Comparison of ENCODE assay signal across 14 cellular contexts in the genomic region with DNA sequence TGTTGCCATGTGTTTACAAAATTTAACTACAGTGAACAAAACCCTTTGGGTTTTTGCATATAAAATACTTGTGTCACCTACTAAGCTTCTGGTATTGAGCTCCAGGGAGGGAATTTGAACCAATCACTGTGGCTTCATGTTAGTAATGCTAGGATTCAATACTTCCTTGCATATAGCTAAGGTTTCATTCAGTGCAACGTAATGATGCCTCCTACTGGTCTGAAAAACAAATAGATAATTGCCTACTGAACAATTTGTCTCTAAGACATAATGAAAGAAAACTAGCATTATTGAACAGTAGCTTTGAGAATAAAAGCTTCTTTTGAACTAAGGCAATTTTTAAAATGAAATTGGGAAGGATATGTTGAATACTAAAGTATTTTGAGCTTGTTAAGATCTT.
DNase-seq lines count a peak whose midpoint lies in the region; ATAC-seq and TF ChIP-seq lines count a peak whose summit lies in the region.
"Had no signal": no experiment of that assay in that cellular context is flagged by ENCODE, and none has a peak within 500 bp of the region (broad histone marks: within the 10 kb centered on the region; RNA-seq: fewer than 3 reads in every experiment).

No MANE protein-coding gene starts in this region.

- H3K27ac ChIP-seq in breast epithelium, result no peak overlapping the region

- intact Hi-C loops in MCF 10A (cut with micrococcal nuclease), result loop anchor here (1.0 kb wide), 1 partner anchor 448 kb away; no protein-coding TSS in a partner anchor
- intact Hi-C loops in breast epithelium (cut with DNase I; ENCODE audit: low total_unique reads), result no loop called here
- intact Hi-C loops in activated T-helper 2 cell treated with anti-CD3 and anti-CD28 coated beads, Interferon-gamma antibody, Interleukin-2, Interleukin-4, amounts not matched to agents 10 μg/mL and 5 μg/mL and 100 μg/mL, durations not matched to agents 14 hours and 24 hours and 36 hours (cut with micrococcal nuclease), result no loop called here

- no peak overlapping the region for H3K4me3 Mint-ChIP-seq in MCF 10A (ENCODE audit: unreplicated experiment)
- no peak overlapping the region for H3K4me3 Mint-ChIP-seq in activated T-helper 2 cell treated with anti-CD3 and anti-CD28 coated beads, Interferon-gamma antibody, Interleukin-2, Interleukin-4, amounts not matched to agents 10 μg/mL and 5 μg/mL and 100 μg/mL, durations not matched to agents 14 hours and 24 hours and 36 hours (ENCODE audit: low read depth)
- H3K4me3 Mint-ChIP-seq: B cell had no signal

- H3K27me3 ChIP-seq in breast epithelium, result no peaks in the 10 kb centered on the region

- no peaks in the 10 kb centered on the region for H3K4me1 Mint-ChIP-seq in MCF 10A (ENCODE audit: insufficient read depth, unreplicated experiment)
- no peaks in the 10 kb centered on the region for H3K4me1 Mint-ChIP-seq in activated T-helper 2 cell treated with anti-CD3 and anti-CD28 coated beads, Interferon-gamma antibody, Interleukin-2, Interleukin-4, amounts not matched to agents 10 μg/mL and 5 μg/mL and 100 μg/mL, durations not matched to agents 14 hours and 24 hours and 36 hours (ENCODE audit: low read depth)
- H3K4me1 Mint-ChIP-seq: B cell had no signal

- H3K27me3 Mint-ChIP-seq in MCF 10A (ENCODE audit: insufficient read depth, unreplicated experiment), result peaks cover 13% of the 10 kb centered on the region
- no peaks in the 10 kb centered on the region for H3K27me3 Mint-ChIP-seq in activated T-helper 2 cell treated with anti-CD3 and anti-CD28 coated beads, Interferon-gamma antibody, Interleukin-2, Interleukin-4, amounts not matched to agents 10 μg/mL and 5 μg/mL and 100 μg/mL, durations not matched to agents 14 hours and 24 hours and 36 hours (ENCODE audit: low read depth)
- H3K27me3 Mint-ChIP-seq: B cell had no signal

- BruUV-seq in MCF 10A (replicated peaks; lab: Mats Ljungman, UMichigan), result no TSS peak

- no peaks in the 10 kb centered on the region for H3K9me3 ChIP-seq in breast epithelium

- no peak overlapping the region for H3K27ac Mint-ChIP-seq in MCF 10A (ENCODE audit: low read depth, unreplicated experiment)
- H3K27ac Mint-ChIP-seq in activated T-helper 2 cell treated with anti-CD3 and anti-CD28 coated beads, Interferon-gamma antibody, Interleukin-2, Interleukin-4, amounts not matched to agents 10 μg/mL and 5 μg/mL and 100 μg/mL, durations not matched to agents 14 hours and 24 hours and 36 hours, result no peak overlapping the region
- H3K27ac Mint-ChIP-seq: B cell had no signal

- CTCF ChIA-PET in MCF 10A (lab: Yijun Ruan, JAX), result interaction anchor here (1.1 to 1.2 kb wide), 2 partner anchors 29 to 359 kb away, joined by 3 to 4 read pairs; no protein-coding TSS in a partner anchor

- no peaks in the 10 kb centered on the region for H3K36me3 Mint-ChIP-seq in MCF 10A (ENCODE audit: insufficient read depth, unreplicated experiment)
- no peaks in the 10 kb centered on the region for H3K36me3 Mint-ChIP-seq in activated T-helper 2 cell treated with anti-CD3 and anti-CD28 coated beads, Interferon-gamma antibody, Interleukin-2, Interleukin-4, amounts not matched to agents 10 μg/mL and 5 μg/mL and 100 μg/mL, durations not matched to agents 14 hours and 24 hours and 36 hours (ENCODE audit: low read depth)

- TF ChIP-seq CTCF in MCF 10A (IDR thresholded peaks at IDR 0.05; ENCODE audit: unreplicated experiment), result peak; percentile 33
- TF ChIP-seq CTCF in breast epithelium (IDR thresholded peaks at IDR 0.05), result no peak
- no peak for TF ChIP-seq CTCF in epithelial cell of esophagus (IDR thresholded peaks at IDR 0.05; ENCODE audit: insufficient read depth, low read depth, low read length, missing control alignments)

- ATAC-seq in GM18517 (IDR thresholded peaks at IDR 0.05; ENCODE audit: unreplicated experiment) (no peak), GM21717 (IDR thresholded peaks at IDR 0.05; ENCODE audit: unreplicated experiment) (no peak)
- ATAC-seq: left cardiac atrium had no signal

- H3K36me3 ChIP-seq in breast epithelium, result no peaks in the 10 kb centered on the region

- no peak overlapping the region for H3K4me3 ChIP-seq in breast epithelium
- no peak overlapping the region for H3K4me3 ChIP-seq in epithelial cell of esophagus (ENCODE audit: low read length)

- DNase-seq in MCF 10A (ENCODE audit: unreplicated experiment), result peak; percentile 20
- DNase-seq in breast epithelium (ENCODE audit: low spot score in 2 of 2), result no peak
- peak; percentile 9 for DNase-seq in NCI-H526 treated with DMSO at 0.1 percent for 48 hours (lab: John Stamatoyannopoulos, UW)
- peak; percentile 6 for DNase-seq in epithelial cell of esophagus (ENCODE audit: low read depth)
- DNase-seq in NCI-H2107 (lab: John Stamatoyannopoulos, UW), result no peak
- DNase-seq in activated T-helper 2 cell treated with anti-CD3 and anti-CD28 coated beads, Interferon-gamma antibody, Interleukin-2, Interleukin-4, amounts not matched to agents 10 μg/mL and 5 μg/mL and 100 μg/mL, durations not matched to agents 14 hours and 24 hours and 36 hours (ENCODE audit: low spot score), result no peak
- DNase-seq: dermis blood vessel endothelial cell; foreskin fibroblast; left cardiac atrium; NCI-H187; stimulated activated CD4-positive, alpha-beta T cell treated with anti-CD3 and anti-CD28 coated beads, Interleukin-12 subunit alpha, Interleukin-12 subunit beta, amount 100 ng/mL, for 4 hours had no signal

- POLR2A ChIA-PET in MCF 10A (lab: Yijun Ruan, JAX), result interaction anchor here (1.0 kb wide), 1 partner anchor 16 kb away, joined by 4 read pairs; no protein-coding TSS in a partner anchor

- no peak for TF ChIP-seq POLR2A in breast epithelium (IDR thresholded peaks at IDR 0.05)

- H3K9me3 Mint-ChIP-seq in MCF 10A (ENCODE audit: unreplicated experiment), result no peaks in the 10 kb centered on the region
- H3K9me3 Mint-ChIP-seq in activated T-helper 2 cell treated with anti-CD3 and anti-CD28 coated beads, Interferon-gamma antibody, Interleukin-2, Interleukin-4, amounts not matched to agents 10 μg/mL and 5 μg/mL and 100 μg/mL, durations not matched to agents 14 hours and 24 hours and 36 hours, result peaks cover 7% of the 10 kb centered on the region

- H3K4me1 ChIP-seq in breast epithelium, result no peaks in the 10 kb centered on the region

Comparison
In these comparisons a context has a peak if more than half of its experiments do, and no peak if none do; other contexts are left out.
1. DNase-seq: peak in MCF 10A (single experiment), NCI-H526 treated with DMSO at 0.1 percent for 48 hours (single experiment) and epithelial cell of esophagus (single experiment); none in breast epithelium (0 of 2), NCI-H2107 (single experiment) and activated T-helper 2 cell treated with anti-CD3 and anti-CD28 coated beads, Interferon-gamma antibody, Interleukin-2, Interleukin-4, amounts not matched to agents 10 μg/mL and 5 μg/mL and 100 μg/mL, durations not matched to agents 14 hours and 24 hours and 36 hours (single experiment).